Comparison of ENCODE assay signal across 22 cellular contexts in the genomic region with DNA sequence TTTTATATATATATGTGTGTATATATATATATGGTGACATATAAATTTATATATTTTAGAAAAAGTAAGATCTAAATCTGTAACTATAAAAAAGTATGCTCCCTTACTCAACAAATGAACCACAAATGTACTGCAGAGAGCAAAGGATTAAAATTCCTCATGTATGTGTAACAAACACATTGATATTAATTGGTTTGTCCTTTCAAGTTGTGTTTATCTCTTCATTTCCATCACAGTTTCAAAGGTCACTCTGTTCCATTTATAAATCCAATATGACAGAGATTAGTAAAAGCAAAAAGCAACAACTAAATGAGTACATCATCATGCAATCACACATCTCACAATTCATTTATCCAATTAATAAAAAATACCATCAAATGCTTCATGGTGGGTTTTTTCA.
DNase-seq lines count a peak whose midpoint lies in the region; ATAC-seq and FAIRE-seq lines count a peak whose summit lies in the region.
"Had no signal": no experiment of that assay in that cellular context is flagged by ENCODE, and none has a peak within 500 bp of the region (broad histone marks: within the 10 kb centered on the region; RNA-seq: fewer than 3 reads in every experiment).

No MANE protein-coding gene starts in this region.

- H3K4me3 ChIP-seq in small intestine (ENCODE audit: low read depth in 1 of 2, low read length in 2 of 2) = no peak overlapping the region
- H3K4me3 ChIP-seq: A549, GM23338 had no signal

- H3K9me3 ChIP-seq in small intestine (ENCODE audit: control insufficient read depth, low read depth) = no peaks in the 10 kb centered on the region
- H3K9me3 ChIP-seq: A549, Caco-2 had no signal

- no peaks in the 10 kb centered on the region for H3K27me3 ChIP-seq in small intestine (ENCODE audit: control insufficient read depth in 2 of 2, insufficient read depth in 2 of 2, low read length in 2 of 2)

- ATAC-seq in GM21515 (IDR thresholded peaks at IDR 0.05; ENCODE audit: unreplicated experiment) = no peak
- ATAC-seq: A549, GM23338, HCT116 had no signal

- H3K4me1 ChIP-seq in small intestine (ENCODE audit: control insufficient read depth in 2 of 2, insufficient read depth in 1 of 2, low read depth in 1 of 2, low read length in 1 of 2) = no peaks in the 10 kb centered on the region
- H3K4me1 ChIP-seq: A549, Caco-2 had no signal

- no peak overlapping the region for H3K27ac ChIP-seq in small intestine (ENCODE audit: low read depth in 1 of 2, low read length in 1 of 2)
- H3K27ac ChIP-seq: 22Rv1, A549, C4-2B had no signal

- peak; percentile 70 for FAIRE-seq in small intestine (lab: Jason Lieb, UNC)
- FAIRE-seq: A549, D721Med, GM12892, GM18507, H54 had no signal

- DNase-seq in NCI-H1092 treated with DMSO at 0.1 percent for 48 hours (lab: John Stamatoyannopoulos, UW) = peak; percentile 45
- DNase-seq in NCI-H1092 (lab: John Stamatoyannopoulos, UW) = no peak
- peak; percentile 9 for DNase-seq in astrocyte of the hippocampus (ENCODE audit: low read depth, low spot score)
- DNase-seq in iris pigment epithelial cell (ENCODE audit: low read depth) = peak; percentile 47
- peak; percentile 52 for DNase-seq in small intestine
- no peak for DNase-seq in mucosa of gallbladder (ENCODE audit: low spot score)
- no peak for DNase-seq in T1000 (lab: John Stamatoyannopoulos, UW)
- DNase-seq: AML-193; Caco-2; CD4-positive, alpha-beta T cell; GDM1; HFFc6 had no signal

- no peaks in the 10 kb centered on the region for H3K36me3 ChIP-seq in small intestine (ENCODE audit: control insufficient read depth in 2 of 2, insufficient read depth in 2 of 2, low read length in 2 of 2)

Comparison
In these comparisons a context has a peak if more than half of its experiments do, and no peak if none do; other contexts are left out.
1. DNase-seq: peak in NCI-H1092 treated with DMSO at 0.1 percent for 48 hours (single experiment), astrocyte of the hippocampus (single experiment), iris pigment epithelial cell (single experiment) and small intestine (single experiment); none in NCI-H1092 (single experiment), mucosa of gallbladder (single experiment) and T1000 (single experiment).